8 cellular contexts compared by ENCODE assay signal in genomic region chr22:44180706-44181032, GRCh38. TPM values are rescaled to one million over a fixed set of nuclear protein-coding genes. Genes with fewer than 3 reads are reported as not detected.
DNase-seq lines count a peak whose midpoint lies in the region; ATAC-seq and TF ChIP-seq lines count a peak whose summit lies in the region.

PARVG (plus strand) TSS chr22:44180925; CDS start chr22:44183330, 2,405 bp downstream.

- no peaks in the 10 kb centered on the region for H3K4me1 ChIP-seq in esophagus (ENCODE audit: control insufficient read depth in 2 of 2, insufficient read depth in 2 of 2, low read length in 1 of 2)

- H3K4me3 ChIP-seq in esophagus (ENCODE audit: low read depth in 1 of 2, low read length in 2 of 2): peak within 1 kb of the TSS; percentile 23 to 39
- no peak within 1 kb of the TSS for H3K4me3 ChIP-seq in lower leg skin (ENCODE audit: low read depth, poor library complexity, severe bottlenecking)

- intact Hi-C loops in left colon (cut with DNase I, micrococcal nuclease): no loop called here
- intact Hi-C loops in lower leg skin (cut with DNase I; ENCODE audit: low total_unique reads): no loop called here

- TF ChIP-seq CTCF in lower leg skin (IDR thresholded peaks at IDR 0.05): no peak

- no peaks in the 10 kb centered on the region for H3K36me3 ChIP-seq in esophagus (ENCODE audit: control insufficient read depth in 2 of 2, insufficient read depth in 2 of 2, low read length in 1 of 2)

- no peaks in the 10 kb centered on the region for H3K27me3 ChIP-seq in esophagus (ENCODE audit: control insufficient read depth in 1 of 2, insufficient read depth in 2 of 2, low read length in 2 of 2)

- TF ChIP-seq POLR2A in lower leg skin (IDR thresholded peaks at IDR 0.05): no peak

- WGBS in esophagus, 2 donors: 62 to 63% methylated on average over 5 of the region's 5 CpGs
- WGBS in lower leg skin, 2 donors: 67 to 72% methylated on average over 5 of the region's 5 CpGs

- peak within 1 kb of the TSS; percentile 92 for H3K27ac Mint-ChIP-seq in stimulated activated naive CD8-positive, alpha-beta T cell treated with anti-CD3 and anti-CD28 coated beads, Interleukin-15, Interleukin-2, amounts not matched to agents 100 ng/mL and 50 ng/mL, for 24 hours

- peak within 1 kb of the TSS; percentile 50 to 51 for H3K27ac ChIP-seq in esophagus (ENCODE audit: low read depth in 2 of 2, low read length in 1 of 2)

- DNase-seq in GF-D8 (lab: John Stamatoyannopoulos, UW) (peak; percentile 43), T-helper 2 cell (peak in 3 of 5 experiments; percentile 22 to 71 (median 50)), NCI-H226 (no peak), left colon (no peak), lower leg skin (ENCODE audit: low spot score in 2 of 2) (no peak)

- ATAC-seq in HG02642 (IDR thresholded peaks at IDR 0.05; ENCODE audit: poor library complexity, unreplicated experiment): peak; percentile 51
- no peak for ATAC-seq in left colon

- H3K9me3 ChIP-seq in esophagus (ENCODE audit: control insufficient read depth in 2 of 2, insufficient read depth in 1 of 2, low read depth in 1 of 2, low read length in 1 of 2): no peaks in the 10 kb centered on the region

- H3K4me1 Mint-ChIP-seq in stimulated activated naive CD8-positive, alpha-beta T cell treated with anti-CD3 and anti-CD28 coated beads, Interleukin-15, Interleukin-2, amounts not matched to agents 100 ng/mL and 50 ng/mL, for 24 hours (ENCODE audit: low read depth): peaks cover 28% of the 10 kb centered on the region

- H3K27me3 Mint-ChIP-seq in stimulated activated naive CD8-positive, alpha-beta T cell treated with anti-CD3 and anti-CD28 coated beads, Interleukin-15, Interleukin-2, amounts not matched to agents 100 ng/mL and 50 ng/mL, for 24 hours: no peaks in the 10 kb centered on the region

- H3K9me3 Mint-ChIP-seq in stimulated activated naive CD8-positive, alpha-beta T cell treated with anti-CD3 and anti-CD28 coated beads, Interleukin-15, Interleukin-2, amounts not matched to agents 100 ng/mL and 50 ng/mL, for 24 hours: no peaks in the 10 kb centered on the region

- H3K4me3 Mint-ChIP-seq in stimulated activated naive CD8-positive, alpha-beta T cell treated with anti-CD3 and anti-CD28 coated beads, Interleukin-15, Interleukin-2, amounts not matched to agents 100 ng/mL and 50 ng/mL, for 24 hours: peak within 1 kb of the TSS; percentile 85

- H3K36me3 Mint-ChIP-seq in stimulated activated naive CD8-positive, alpha-beta T cell treated with anti-CD3 and anti-CD28 coated beads, Interleukin-15, Interleukin-2, amounts not matched to agents 100 ng/mL and 50 ng/mL, for 24 hours (ENCODE audit: low read depth): peaks cover 7% of the 10 kb centered on the region

RNA-seq across cellular contexts. Expression of gene PARVG, which starts in this region (rescaled TPM):
- polyA plus RNA-seq in esophagus: 1 to 10 TPM; 3.1 to 4.4 TPM
- total RNA-seq in left colon (1 to 10 TPM; 3.6 to 8.4 TPM), lower leg skin (10 to 100 TPM in 1 of 4 donors, 1 to 10 TPM in 3; 2.0 to 11.1 (median 4.5) TPM)

Comparison
In these comparisons a context has a peak if more than half of its experiments do, and no peak if none do; other contexts are left out.
1. DNase-seq: peak in GF-D8 (single experiment) and T-helper 2 cell (3 of 5); none in NCI-H226 (single experiment), left colon (0 of 2) and lower leg skin (0 of 2).